Comparison of ENCODE assay signal across 21 cellular contexts in the genomic region with DNA sequence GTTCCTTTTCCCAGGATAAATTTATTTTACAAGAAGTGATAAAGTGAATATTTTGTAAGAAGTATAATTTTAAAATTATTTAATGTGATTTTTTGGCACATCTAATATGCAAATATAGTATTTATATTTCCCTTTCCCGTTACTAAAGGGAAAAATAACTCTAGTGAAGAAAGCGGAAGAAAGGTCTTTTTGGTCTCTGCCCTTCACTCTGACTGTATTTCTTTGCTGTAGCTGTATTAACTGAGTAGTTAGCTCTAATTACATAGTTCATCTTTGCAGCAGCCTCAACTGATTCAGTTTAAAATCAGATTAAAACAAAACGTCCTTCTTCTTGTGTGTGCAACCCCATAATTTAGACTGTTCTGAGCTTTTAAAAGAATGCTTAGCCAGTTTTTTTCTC. TPM values are rescaled to one million over a fixed set of nuclear protein-coding genes. Genes with fewer than 3 reads are reported as not detected.
A peak's percentile ranks its signal among the peaks of the same experiment; 100 is the strongest.
DNase-seq lines count a peak whose midpoint lies in the region; ATAC-seq and TF ChIP-seq lines count a peak whose summit lies in the region.
"Had no signal": no experiment of that assay in that cellular context is flagged by ENCODE, and none has a peak within 500 bp of the region (broad histone marks: within the 10 kb centered on the region; RNA-seq: fewer than 3 reads in every experiment).

No MANE protein-coding gene starts in this region.

- TF ChIP-seq CTCF in activated B cell treated with CpG ODN at 0.5 μM for 24 hours (IDR thresholded peaks at IDR 0.05): no peak
- TF ChIP-seq CTCF in testis (IDR thresholded peaks at IDR 0.05): no peak

- H3K9me3 Mint-ChIP-seq in activated B cell treated with CpG ODN at 0.5 μM for 24 hours (no peaks in the 10 kb centered on the region), immature natural killer cell (no peaks in the 10 kb centered on the region)
- H3K9me3 Mint-ChIP-seq: endodermal cell; naive thymus-derived CD8-positive, alpha-beta T cell had no signal

- H3K4me3 Mint-ChIP-seq in activated B cell treated with CpG ODN at 0.5 μM for 24 hours (no peak overlapping the region), immature natural killer cell (no peak overlapping the region)
- H3K4me3 Mint-ChIP-seq: endodermal cell; naive thymus-derived CD8-positive, alpha-beta T cell had no signal

- H3K27me3 Mint-ChIP-seq in activated B cell treated with CpG ODN at 0.5 μM for 24 hours: no peaks in the 10 kb centered on the region
- peaks cover 0 to 6% (median 3%) of the 10 kb centered on the region in 3 donors for H3K27me3 Mint-ChIP-seq in immature natural killer cell (ENCODE audit: low read depth in 3 of 3)

- no peak for ATAC-seq in activated B cell treated with CpG ODN at 0.5 μM for 24 hours (ENCODE audit: low read depth)
- ATAC-seq: naive thymus-derived CD8-positive, alpha-beta T cell had no signal

- CTCF ChIA-PET in activated B cell treated with CpG ODN at 0.5 μM for 24 hours (lab: Charles Lee): interaction anchor here (2.4 kb wide), 1 partner anchor 173 kb away, joined by 15 read pairs; no protein-coding TSS in a partner anchor

- 41 to 44% methylated on average over 3 of the region's 3 CpGs for whole genome bisulfite sequencing in testis, 2 donors

- H3K36me3 ChIP-seq in muscle layer of duodenum (ENCODE audit: control insufficient read depth in 1 of 2, insufficient read depth in 2 of 2, low read length in 2 of 2): no peaks in the 10 kb centered on the region
- no peaks in the 10 kb centered on the region for H3K36me3 ChIP-seq in testis (ENCODE audit: low read depth, missing control alignments)
- H3K36me3 ChIP-seq: heart left ventricle had no signal

- H3K9me3 ChIP-seq in muscle layer of duodenum (ENCODE audit: control insufficient read depth in 1 of 2, low read length in 2 of 2): no peaks in the 10 kb centered on the region
- H3K9me3 ChIP-seq in testis: no peaks in the 10 kb centered on the region

- POLR2A ChIA-PET in activated B cell treated with CpG ODN at 0.5 μM for 24 hours (lab: Charles Lee): interaction anchor here (1.1 to 4.4 kb wide), 7 partner anchors 14 to 172 kb away, joined by 3 to 49 read pairs (median 7); a partner anchor contains a TSS

- no peak for TF ChIP-seq POLR2A in testis (IDR thresholded peaks at IDR 0.05)

- H3K36me3 Mint-ChIP-seq in activated B cell treated with CpG ODN at 0.5 μM for 24 hours (ENCODE audit: low read depth) (no peaks in the 10 kb centered on the region), immature natural killer cell (no peaks in the 10 kb centered on the region)
- H3K36me3 Mint-ChIP-seq: naive thymus-derived CD8-positive, alpha-beta T cell had no signal

- intact Hi-C loops in activated B cell treated with CpG ODN at 0.5 μM for 24 hours (cut with micrococcal nuclease) (loop anchor here (1.0 to 10.0 kb wide), 5 partner anchors 58 to 1175 kb away; a partner anchor contains a TSS), testis (cut with DNase I; ENCODE audit: low total_unique reads) (loop anchor here (5.0 kb wide), 1 partner anchor 173 kb away; no protein-coding TSS in a partner anchor)

- peak; percentile 18 for DNase-seq in MV-4-11 (lab: John Stamatoyannopoulos, UW)
- no peak for DNase-seq in activated B cell treated with CpG ODN at 0.5 μM for 24 hours
- no peak for DNase-seq in testis
- DNase-seq in SHP77 treated with DMSO at 0.1 percent for 48 hours (lab: John Stamatoyannopoulos, UW): no peak
- no peak for DNase-seq in A172 (ENCODE audit: low spot score)
- DNase-seq in COR-L47 (lab: John Stamatoyannopoulos, UW): no peak
- DNase-seq in immature natural killer cell: no peak
- DNase-seq: activated gamma-delta T cell treated with Interleukin-2 at 50 U/mL for 16 hours; anterior cingulate cortex; Calu3; cerebellar nuclear complex; endodermal cell; heart left ventricle; naive thymus-derived CD8-positive, alpha-beta T cell; NCI-H1092 treated with DMSO at 0.1 percent for 48 hours; NCI-H2081 treated with DMSO at 0.1 percent for 48 hours; NCI-H446 treated with DMSO at 0.1 percent for 48 hours; Right ventricle myocardium superior had no signal

- H3K4me3 ChIP-seq in muscle layer of duodenum (ENCODE audit: low read depth in 1 of 2, low read length in 2 of 2): no peak overlapping the region
- H3K4me3 ChIP-seq in testis: no peak overlapping the region
- H3K4me3 ChIP-seq: heart left ventricle, lung had no signal

- H3K4me1 Mint-ChIP-seq in activated B cell treated with CpG ODN at 0.5 μM for 24 hours (peaks cover 54% of the 10 kb centered on the region), immature natural killer cell (no peaks in the 10 kb centered on the region)

- H3K27ac Mint-ChIP-seq in activated B cell treated with CpG ODN at 0.5 μM for 24 hours (peak overlapping the region; percentile 84), immature natural killer cell (no peak overlapping the region)
- H3K27ac Mint-ChIP-seq: endodermal cell; naive thymus-derived CD8-positive, alpha-beta T cell had no signal

- H3K27me3 ChIP-seq in muscle layer of duodenum (ENCODE audit: low read depth, low read length) (no peaks in the 10 kb centered on the region), testis (no peaks in the 10 kb centered on the region)
- H3K27me3 ChIP-seq: heart left ventricle had no signal

- peak overlapping the region; percentile 79 for H3K27ac ChIP-seq in muscle layer of duodenum (ENCODE audit: low read length)
- peak overlapping the region; percentile 32 to 75 for H3K27ac ChIP-seq in testis
- H3K27ac ChIP-seq: KMS-11 had no signal

- H3K4me1 ChIP-seq in muscle layer of duodenum (ENCODE audit: control insufficient read depth in 1 of 2, insufficient read depth in 2 of 2, low read length in 2 of 2) (peaks cover 0 to 6% of the 10 kb centered on the region in 2 donors), testis (no peaks in the 10 kb centered on the region)

RNA-seq across cellular contexts. Expression of a gene that starts 57.4 kb away (rescaled TPM):
- total RNA-seq in activated B cell treated with CpG ODN at 0.5 μM for 24 hours (12.6 and 13.5 TPM in 2 replicates), testis (1 to 10 TPM; 6.1 TPM)
- polyA plus RNA-seq in testis (ENCODE audit: insufficient read depth, low read depth, low replicate concordance) (6.3 TPM), immature natural killer cell (1 to 10 TPM in 2 of 3 donors, under 1 TPM in 1; 0.35 to 2.4 (median 1.1) TPM)
- 0.60 and 1.3 TPM in 2 replicates for total RNA-seq in A172 (2014; rRNA removed; shearing (Covaris generic))
